ENCODE assay signal across 16 cellular contexts in the genomic region with DNA sequence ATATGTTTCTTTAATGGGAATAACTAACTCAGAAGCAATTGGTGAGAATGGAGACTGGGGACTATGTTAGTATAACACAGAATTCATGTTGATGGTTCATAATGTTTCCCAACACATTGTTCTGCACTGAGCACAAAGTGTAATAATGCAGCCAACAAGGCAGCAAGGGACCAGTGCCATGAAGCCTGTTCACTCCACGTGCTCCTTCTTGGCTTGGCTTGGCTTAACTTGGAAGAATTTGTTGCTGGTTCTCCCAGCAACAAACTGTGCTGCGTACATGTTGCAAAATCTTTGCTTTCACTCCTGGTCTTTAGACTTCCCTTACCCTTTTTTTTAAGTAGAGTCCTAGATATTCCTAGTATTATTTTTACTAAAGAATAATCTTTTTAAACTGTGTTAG.
DNase-seq lines count a peak whose midpoint lies in the region; ATAC-seq, FAIRE-seq and TF ChIP-seq lines count a peak whose summit lies in the region.
"Had no signal": no experiment of that assay in that cellular context is flagged by ENCODE, and none has a peak within 500 bp of the region (broad histone marks: within the 10 kb centered on the region; RNA-seq: fewer than 3 reads in every experiment).

No MANE protein-coding gene starts in this region.

- FAIRE-seq in small intestine (lab: Jason Lieb, UNC): no peak

- peak overlapping the region; percentile 73 for H3K9ac ChIP-seq in adipocyte (ENCODE audit: low read length)

- no peak for ATAC-seq in activated T-helper 17 cell treated with anti-CD3 and anti-CD28 coated beads, Interleukin-2, amount 50 U/mL, for 72 hours (replicated peaks)
- ATAC-seq: activated CD4-positive, alpha-beta T cell treated with anti-CD3 and anti-CD28 coated beads for 36 hours; CD8-positive, alpha-beta T cell; GM23338 had no signal

- H3K36me3 Mint-ChIP-seq in activated T-helper 17 cell treated with anti-CD3 and anti-CD28 coated beads, Interleukin-2, amount 50 U/mL, for 72 hours (ENCODE audit: low read depth): no peaks in the 10 kb centered on the region
- H3K36me3 Mint-ChIP-seq: CD8-positive, alpha-beta T cell had no signal

- H3K27ac ChIP-seq in thyroid gland: peak overlapping the region; percentile 26 to 87 (median 82)
- no peak overlapping the region for H3K27ac ChIP-seq in small intestine (ENCODE audit: low read depth in 1 of 2, low read length in 1 of 2)
- no peak overlapping the region for H3K27ac ChIP-seq in effector memory CD4-positive, alpha-beta T cell (ENCODE audit: insufficient read depth, low read length, poor library complexity, severe bottlenecking)

- intact Hi-C loops in thyroid gland (cut with DNase I): no loop called here

- H3K27me3 ChIP-seq in adipocyte (replicated peaks; ENCODE audit: control insufficient read depth, insufficient read depth, low read length) (no peaks in the 10 kb centered on the region), thyroid gland (no peaks in the 10 kb centered on the region), small intestine (ENCODE audit: control insufficient read depth in 2 of 2, insufficient read depth in 2 of 2, low read length in 2 of 2) (no peaks in the 10 kb centered on the region)
- H3K27me3 ChIP-seq in effector memory CD4-positive, alpha-beta T cell (replicated peaks; ENCODE audit: control insufficient read depth, insufficient read depth, low read length, poor library complexity, severe bottlenecking): no peaks in the 10 kb centered on the region
- H3K27me3 ChIP-seq: dorsolateral prefrontal cortex had no signal

- no peaks in the 10 kb centered on the region for H3K4me1 Mint-ChIP-seq in activated T-helper 17 cell treated with anti-CD3 and anti-CD28 coated beads, Interleukin-2, amount 50 U/mL, for 72 hours
- H3K4me1 Mint-ChIP-seq: activated CD4-positive, alpha-beta T cell treated with anti-CD3 and anti-CD28 coated beads for 36 hours had no signal

- no peak overlapping the region for H3K4me3 Mint-ChIP-seq in activated T-helper 17 cell treated with anti-CD3 and anti-CD28 coated beads, Interleukin-2, amount 50 U/mL, for 72 hours
- H3K4me3 Mint-ChIP-seq: activated CD4-positive, alpha-beta T cell treated with anti-CD3 and anti-CD28 coated beads for 36 hours; CD8-positive, alpha-beta T cell; GM23338 had no signal

- TF ChIP-seq CTCF in foreskin fibroblast (IDR thresholded peaks at IDR 0.05; ENCODE audit: low read depth, low read length): no peak
- no peak for TF ChIP-seq CTCF in thyroid gland (IDR thresholded peaks at IDR 0.05)

- TF ChIP-seq POLR2A in thyroid gland (IDR thresholded peaks at IDR 0.05): no peak

- H3K9me3 ChIP-seq in adipocyte (ENCODE audit: control insufficient read depth, low read length) (no peaks in the 10 kb centered on the region), thyroid gland (no peaks in the 10 kb centered on the region), small intestine (ENCODE audit: control insufficient read depth, low read depth) (no peaks in the 10 kb centered on the region)
- H3K9me3 ChIP-seq in effector memory CD4-positive, alpha-beta T cell (ENCODE audit: control insufficient read depth, low read length): no peaks in the 10 kb centered on the region

- DNase-seq in adipocyte (ENCODE audit: low read depth) (peak; percentile 91), foreskin fibroblast (peak; percentile 53 to 72), mucosa of gallbladder (ENCODE audit: low spot score) (peak; percentile 77), thyroid gland (peak; percentile 75 to 85), NCI-H82 treated with DMSO at 0.1 percent for 48 hours (lab: John Stamatoyannopoulos, UW; ENCODE audit: unreplicated experiment) (no peak), small intestine (no peak)
- DNase-seq in effector memory CD4-positive, alpha-beta T cell: no peak
- DNase-seq: activated CD4-positive, alpha-beta T cell treated with anti-CD3 and anti-CD28 coated beads for 36 hours; activated gamma-delta T cell; CD8-positive, alpha-beta T cell; NCI-H146; SW 1271 had no signal

- H3K27ac Mint-ChIP-seq in activated T-helper 17 cell treated with anti-CD3 and anti-CD28 coated beads, Interleukin-2, amount 50 U/mL, for 72 hours: no peak overlapping the region
- H3K27ac Mint-ChIP-seq: activated CD4-positive, alpha-beta T cell treated with anti-CD3 and anti-CD28 coated beads for 36 hours; CD8-positive, alpha-beta T cell; GM23338 had no signal

- peaks cover 4% of the 10 kb centered on the region for H3K27me3 Mint-ChIP-seq in activated T-helper 17 cell treated with anti-CD3 and anti-CD28 coated beads, Interleukin-2, amount 50 U/mL, for 72 hours

- no peaks in the 10 kb centered on the region for H3K9me3 Mint-ChIP-seq in activated T-helper 17 cell treated with anti-CD3 and anti-CD28 coated beads, Interleukin-2, amount 50 U/mL, for 72 hours
- H3K9me3 Mint-ChIP-seq: CD8-positive, alpha-beta T cell; GM23338 had no signal

- H3K36me3 ChIP-seq in adipocyte (ENCODE audit: control insufficient read depth, insufficient read depth, low read length, severe bottlenecking) (peaks cover 9% of the 10 kb centered on the region), thyroid gland (no peaks in the 10 kb centered on the region), small intestine (ENCODE audit: control insufficient read depth in 2 of 2, insufficient read depth in 2 of 2, low read length in 2 of 2) (no peaks in the 10 kb centered on the region)
- H3K36me3 ChIP-seq in effector memory CD4-positive, alpha-beta T cell (ENCODE audit: control insufficient read depth, insufficient read depth, low read length): no peaks in the 10 kb centered on the region

- H3K4me3 ChIP-seq in adipocyte (ENCODE audit: low read length) (peak overlapping the region; percentile 47), foreskin fibroblast (ENCODE audit: low read depth in 1 of 2, low read length in 2 of 2) (no peak overlapping the region), thyroid gland (replicated peaks in 1 of 3) (no peak overlapping the region), small intestine (ENCODE audit: low read depth in 1 of 2, low read length in 2 of 2) (no peak overlapping the region)
- no peak overlapping the region for H3K4me3 ChIP-seq in effector memory CD4-positive, alpha-beta T cell (ENCODE audit: insufficient read depth, low read depth, low read length, poor library complexity, severe bottlenecking)
- H3K4me3 ChIP-seq: dorsolateral prefrontal cortex, GM23338, skin epidermis had no signal

- H3K4me1 ChIP-seq in adipocyte (ENCODE audit: control insufficient read depth, insufficient read depth, low read length) (peaks cover 42% of the 10 kb centered on the region), thyroid gland (peaks cover 22 to 33% of the 10 kb centered on the region in 2 donors), small intestine (ENCODE audit: control insufficient read depth in 2 of 2, insufficient read depth in 1 of 2, low read depth in 1 of 2, low read length in 1 of 2) (no peaks in the 10 kb centered on the region)
- H3K4me1 ChIP-seq in effector memory CD4-positive, alpha-beta T cell (ENCODE audit: control insufficient read depth, insufficient read depth, low read length, poor library complexity, severe bottlenecking): peaks cover 1% of the 10 kb centered on the region

- WGBS in thyroid gland, 2 donors: 23 to 45% methylated on average over 2 of the region's 2 CpGs
- WGBS in small intestine, 3 donors: 69 to 95% (median 92%) methylated on average over 2 of the region's 2 CpGs

Comparison
In these comparisons a context has a peak if more than half of its experiments do, and no peak if none do; other contexts are left out.
1. DNase-seq: peak in adipocyte (single experiment), foreskin fibroblast (2 of 2), mucosa of gallbladder (single experiment) and thyroid gland (2 of 2); none in NCI-H82 treated with DMSO at 0.1 percent for 48 hours (single experiment), small intestine (single experiment) and effector memory CD4-positive, alpha-beta T cell (0 of 3).
2. H3K27ac ChIP-seq: peak in thyroid gland (3 of 3); none in small intestine (0 of 2) and effector memory CD4-positive, alpha-beta T cell (single experiment).